Comparison of ENCODE assay signal across 8 cellular contexts in the genomic region with DNA sequence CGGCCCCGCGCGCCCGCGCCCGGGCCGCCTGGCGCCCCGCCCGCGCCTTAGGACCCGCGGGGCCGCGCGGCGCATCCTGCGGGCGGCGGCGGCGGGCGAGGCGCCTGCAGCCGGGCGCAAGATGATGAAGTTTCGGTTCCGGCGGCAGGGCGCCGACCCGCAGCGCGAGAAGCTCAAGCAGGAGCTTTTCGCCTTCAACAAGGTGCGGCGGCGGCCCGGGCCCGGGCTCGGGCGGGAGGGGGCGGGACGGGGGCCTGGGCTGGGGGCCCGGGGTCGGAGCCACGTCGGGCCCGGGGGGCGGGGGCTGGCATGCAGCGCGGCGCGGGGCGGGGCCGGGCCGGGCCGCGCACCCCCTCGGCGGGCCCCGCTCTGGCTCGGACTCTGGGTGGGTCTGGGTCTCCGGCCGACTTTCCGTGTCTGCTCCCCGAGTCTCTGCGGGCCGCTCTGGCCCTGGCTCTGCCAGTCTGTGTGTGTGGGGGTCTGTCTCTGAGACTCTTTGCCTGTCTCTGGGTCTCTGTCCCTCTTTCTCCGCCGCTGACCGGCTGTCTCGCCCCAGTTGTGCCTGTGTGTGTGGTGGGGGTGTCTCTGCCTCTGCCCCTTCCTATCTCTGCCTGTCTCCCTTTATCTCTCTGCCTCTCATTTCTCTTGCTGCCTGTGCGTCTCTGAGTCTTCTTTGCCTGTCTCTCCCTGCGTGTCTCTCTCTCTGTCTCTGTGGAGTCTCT. TPM values are rescaled to one million over a fixed set of nuclear protein-coding genes. Genes with fewer than 3 reads are reported as not detected.
A peak's percentile ranks its signal among the peaks of the same experiment; 100 is the strongest.
DNase-seq lines count a peak whose midpoint lies in the region; ATAC-seq and TF ChIP-seq lines count a peak whose summit lies in the region.

LLGL1 (plus strand) TSS at position 74 of the 722 bp plus-strand sequence; CDS start at position 122, 48 bp downstream.

- peak within 1 kb of the TSS; percentile 77 for H3K18ac ChIP-seq in mesendoderm (ENCODE audit: low read length)

- TF ChIP-seq CTCF in OCI-LY1 (IDR thresholded peaks at IDR 0.05; ENCODE audit: low read length) (no peak), tibial artery (IDR thresholded peaks at IDR 0.05) (no peak)

- H3K9me2 ChIP-seq in OCI-LY1 (ENCODE audit: low read depth, low read length): no peaks in the 10 kb centered on the region

- H2AK5ac ChIP-seq in mesendoderm (ENCODE audit: low read length): no peak within 1 kb of the TSS

- H3K27me3 ChIP-seq in OCI-LY1 (ENCODE audit: insufficient read depth, low read length) (no peaks in the 10 kb centered on the region), mesendoderm (ENCODE audit: insufficient read depth, low read length, poor library complexity) (no peaks in the 10 kb centered on the region), tibial artery (no peaks in the 10 kb centered on the region)

- H3K4me1 ChIP-seq in OCI-LY1 (ENCODE audit: insufficient read depth, low read length, severe bottlenecking) (peaks cover 20% of the 10 kb centered on the region), mesendoderm (ENCODE audit: control insufficient read depth, low read depth, low read length) (peaks cover 3% of the 10 kb centered on the region), tibial artery (peaks cover 0 to 19% (median 16%) of the 10 kb centered on the region in 4 donors)

- no peak within 1 kb of the TSS for H2BK120ac ChIP-seq in mesendoderm (ENCODE audit: low read depth, low read length)

- H4K8ac ChIP-seq in mesendoderm (ENCODE audit: low read depth, low read length): no peak within 1 kb of the TSS

- intact Hi-C loops in tibial artery (cut with DNase I; ENCODE audit: low total_unique reads): no loop called here

- no peak within 1 kb of the TSS for H3K23ac ChIP-seq in mesendoderm (ENCODE audit: low read length)

- H2AFZ ChIP-seq in OCI-LY1 (ENCODE audit: low read length): peak within 1 kb of the TSS; percentile 78; the same call in 1 of the 2 replicates

- peak within 1 kb of the TSS; percentile 99 for H3K4me2 ChIP-seq in OCI-LY1 (ENCODE audit: low read length)
- peak within 1 kb of the TSS; percentile 99 for H3K4me2 ChIP-seq in mesendoderm (ENCODE audit: low read length)

- no peak within 1 kb of the TSS for H2BK15ac ChIP-seq in mesendoderm (replicated peaks; ENCODE audit: low read depth)

- H3K79me2 ChIP-seq in OCI-LY1 (ENCODE audit: insufficient read depth, low read length): no peaks in the 10 kb centered on the region
- H3K79me2 ChIP-seq in mesendoderm (ENCODE audit: control insufficient read depth, insufficient read depth, low read length): peaks cover 42% of the 10 kb centered on the region

- H4K5ac ChIP-seq in mesendoderm (ENCODE audit: low read length): peak within 1 kb of the TSS; percentile 43

- H3F3A ChIP-seq in OCI-LY1 (ENCODE audit: insufficient read depth, low read length): no peaks in the 10 kb centered on the region

- peak; percentile 23 for DNase-seq in EH (ENCODE audit: low read depth)
- DNase-seq in cerebellum (ENCODE audit: low spot score): no peak
- no peak for DNase-seq in mesendoderm
- peak in 1 of 2 donors; percentile 67 for DNase-seq in tibial artery

- peak; percentile 20 for ATAC-seq in GM21619 (IDR thresholded peaks at IDR 0.05; ENCODE audit: unreplicated experiment)
- no peak for ATAC-seq in HG03521 (IDR thresholded peaks at IDR 0.05; ENCODE audit: unreplicated experiment)
- ATAC-seq in GM18873 (IDR thresholded peaks at IDR 0.05; ENCODE audit: low FRiP score, unreplicated experiment): no peak

- no peak within 1 kb of the TSS for H3K27ac ChIP-seq in OCI-LY1 (ENCODE audit: low read depth, low read length, poor library complexity, severe bottlenecking)
- H3K27ac ChIP-seq in mesendoderm (ENCODE audit: low read depth, low read length): peak within 1 kb of the TSS; percentile 90
- peak within 1 kb of the TSS; percentile 58 to 65 for H3K27ac ChIP-seq in tibial artery

- H3K4me3 ChIP-seq in OCI-LY1 (ENCODE audit: low read depth, low read length, poor library complexity, severe bottlenecking) (peak within 1 kb of the TSS; percentile 91), mesendoderm (ENCODE audit: low read length) (peak within 1 kb of the TSS; percentile 86), tibial artery (peak within 1 kb of the TSS; percentile 66 to 76)

- H3K56ac ChIP-seq in mesendoderm (ENCODE audit: low read length): peak within 1 kb of the TSS; percentile 95

- peak within 1 kb of the TSS; percentile 58 for H3K4ac ChIP-seq in mesendoderm (ENCODE audit: low read depth, low read length)

- peaks cover 28% of the 10 kb centered on the region for H3K79me1 ChIP-seq in mesendoderm (ENCODE audit: low read length)

- H3K9ac ChIP-seq in OCI-LY1 (ENCODE audit: low read length): peak within 1 kb of the TSS; percentile 85
- peak within 1 kb of the TSS; percentile 93 for H3K9ac ChIP-seq in mesendoderm (ENCODE audit: low read length)

- H3K36me3 ChIP-seq in OCI-LY1 (ENCODE audit: insufficient read depth, low read length) (no peaks in the 10 kb centered on the region), mesendoderm (ENCODE audit: control insufficient read depth, insufficient read depth, low read length) (no peaks in the 10 kb centered on the region), tibial artery (no peaks in the 10 kb centered on the region)

- no peaks in the 10 kb centered on the region for H4K20me1 ChIP-seq in OCI-LY1 (ENCODE audit: insufficient read depth, low read length)

- H3K9me3 ChIP-seq in OCI-LY1 (ENCODE audit: low read length): no peaks in the 10 kb centered on the region
- no peaks in the 10 kb centered on the region for H3K9me3 ChIP-seq in tibial artery

- H2BK5ac ChIP-seq in mesendoderm (ENCODE audit: low read length): peak within 1 kb of the TSS; percentile 35

- no CpG with 5 or more reads among the region's 76 CpGs for WGBS in mesendoderm (ENCODE audit: extremely low coverage, insufficient coverage, low lambda C conversion rate)

RNA-seq across cellular contexts. Expression of gene LLGL1, which starts in this region (rescaled TPM):
- total RNA-seq in cerebellum: 49.8 TPM
- polyA plus RNA-seq in mesendoderm (2013, experiment 1 of 2): 30.6 TPM
- polyA plus RNA-seq in mesendoderm (2013, experiment 2 of 2): 31.0 TPM
